Comparison of ENCODE assay signal across 12 cellular contexts in genomic region chr5:179605026-179605833, GRCh38. TPM values are rescaled to one million over a fixed set of nuclear protein-coding genes. Genes with fewer than 3 reads are reported as not detected.
DNase-seq lines count a peak whose midpoint lies in the region; ATAC-seq and TF ChIP-seq lines count a peak whose summit lies in the region.
"Had no signal": no experiment of that assay in that cellular context is flagged by ENCODE, and none has a peak within 500 bp of the region (broad histone marks: within the 10 kb centered on the region; RNA-seq: fewer than 3 reads in every experiment).

No MANE protein-coding gene starts in this region.

- H4K91ac ChIP-seq in mesenchymal stem cell (ENCODE audit: low read length), result no peak overlapping the region

- no peak overlapping the region for H2BK15ac ChIP-seq in mesenchymal stem cell (ENCODE audit: low read depth, poor library complexity, severe bottlenecking)

- no peak overlapping the region for H3K4ac ChIP-seq in mesenchymal stem cell (ENCODE audit: low read depth in 1 of 2, low read length in 2 of 2)

- H2BK12ac ChIP-seq in mesenchymal stem cell (ENCODE audit: low read length in 2 of 2), result no peak overlapping the region

- H3K36me3 ChIP-seq in mesenchymal stem cell (ENCODE audit: control insufficient read depth in 1 of 2, insufficient read depth in 2 of 2, low read depth in 1 of 2, low read length in 2 of 2), result peaks cover 71 to 78% of the 10 kb centered on the region in 2 experiments
- peaks cover 78% of the 10 kb centered on the region for H3K36me3 ChIP-seq in thymus (ENCODE audit: control insufficient read depth, insufficient read depth)

- H3K23ac ChIP-seq in mesenchymal stem cell (ENCODE audit: low read length in 2 of 2), result no peak overlapping the region

- no peak overlapping the region for H2AK5ac ChIP-seq in mesenchymal stem cell (ENCODE audit: low read length, severe bottlenecking)

- H3K9me3 ChIP-seq in mesenchymal stem cell (ENCODE audit: control insufficient read depth, low read length) (no peaks in the 10 kb centered on the region), thymus (ENCODE audit: control insufficient read depth) (no peaks in the 10 kb centered on the region)
- H3K9me3 ChIP-seq: suprapubic skin had no signal

- no peak overlapping the region for H3K4me3 ChIP-seq in mesenchymal stem cell (ENCODE audit: insufficient read depth in 1 of 2, low read depth in 1 of 2, low read length in 2 of 2)
- H3K4me3 ChIP-seq in thymus (ENCODE audit: low read length), result no peak overlapping the region
- H3K4me3 ChIP-seq: suprapubic skin had no signal

- H3K4me3 Mint-ChIP-seq in chondrocyte (ENCODE audit: unreplicated experiment), result no peak overlapping the region

- peak overlapping the region in 1 of 2 experiments; percentile 4 for H3K18ac ChIP-seq in mesenchymal stem cell (ENCODE audit: low read depth in 1 of 2, low read length in 2 of 2)

- peaks cover 9% of the 10 kb centered on the region for H3K4me1 Mint-ChIP-seq in chondrocyte (ENCODE audit: low read depth)

- peak; percentile 55 for DNase-seq in activated effector memory CD4-positive, alpha-beta T cell treated with anti-CD3 and anti-CD28 coated beads, Interleukin-2, amount 50 U/mL, for 16 hours
- no peak for DNase-seq in activated effector memory CD4-positive, alpha-beta T cell treated with Interleukin-2 at 50 U/mL for 16 hours
- DNase-seq in chondrocyte (ENCODE audit: low spot score), result no peak
- peak; percentile 62 for DNase-seq in mesenchymal stem cell
- DNase-seq in dedifferentiated amniotic fluid mesenchymal stem cell (ENCODE audit: extremely low spot score), result no peak
- DNase-seq: brain microvascular endothelial cell, GF-D8, NCI-H526 had no signal

- no peak overlapping the region for H4K8ac ChIP-seq in mesenchymal stem cell (ENCODE audit: low read length)

- no peak overlapping the region for H3K4me2 ChIP-seq in mesenchymal stem cell (ENCODE audit: low read length, poor library complexity, severe bottlenecking)

- WGBS in mesenchymal stem cell, result 83% methylated on average over 10 of the region's 10 CpGs
- WGBS in thymus, result 86% methylated on average over 10 of the region's 10 CpGs

- no peak overlapping the region for H2AFZ ChIP-seq in mesenchymal stem cell (ENCODE audit: low read depth, low read length)

- no peaks in the 10 kb centered on the region for H3K27me3 Mint-ChIP-seq in chondrocyte (ENCODE audit: low read depth)

- H2BK120ac ChIP-seq in mesenchymal stem cell (ENCODE audit: low read depth, low read length), result no peak overlapping the region

- H3K27ac ChIP-seq in mesenchymal stem cell (ENCODE audit: low read length, poor library complexity, severe bottlenecking) (no peak overlapping the region), thymus (ENCODE audit: low read depth) (peak overlapping the region; percentile 26)
- H3K27ac ChIP-seq: brain microvascular endothelial cell, suprapubic skin had no signal

- H3K14ac ChIP-seq in mesenchymal stem cell (ENCODE audit: low read length in 2 of 2), result no peak overlapping the region

- H3K36me3 Mint-ChIP-seq in chondrocyte (ENCODE audit: low read depth), result peaks cover 21% of the 10 kb centered on the region

- peak overlapping the region; percentile 68 for H3K27ac Mint-ChIP-seq in chondrocyte (ENCODE audit: unreplicated experiment)

- no peak overlapping the region for H3K9ac ChIP-seq in mesenchymal stem cell (ENCODE audit: low read length)

- H3K27me3 ChIP-seq in mesenchymal stem cell (ENCODE audit: control insufficient read depth in 1 of 2, insufficient read depth in 1 of 2, low read length in 2 of 2) (no peaks in the 10 kb centered on the region), thymus (ENCODE audit: control insufficient read depth, insufficient read depth) (no peaks in the 10 kb centered on the region)
- H3K27me3 ChIP-seq: brain microvascular endothelial cell, suprapubic skin had no signal

- ATAC-seq in HG02763 (IDR thresholded peaks at IDR 0.05; ENCODE audit: unreplicated experiment) (no peak), HG03520 (IDR thresholded peaks at IDR 0.05; ENCODE audit: unreplicated experiment) (no peak)

- H3K9me3 Mint-ChIP-seq in chondrocyte (ENCODE audit: low read depth), result no peaks in the 10 kb centered on the region

- H3K4me1 ChIP-seq in mesenchymal stem cell (ENCODE audit: control insufficient read depth, insufficient read depth, low read depth, low read length) (no peaks in the 10 kb centered on the region), thymus (ENCODE audit: control insufficient read depth, insufficient read depth, low read length) (peaks cover 11% of the 10 kb centered on the region)

- peaks cover 5% of the 10 kb centered on the region for H3K79me1 ChIP-seq in mesenchymal stem cell (replicated peaks; ENCODE audit: low read length, poor library complexity, severe bottlenecking)

- no peak for TF ChIP-seq CTCF in chondrocyte (IDR thresholded peaks at IDR 0.05)

- H2BK5ac ChIP-seq in mesenchymal stem cell (ENCODE audit: low read depth, low read length, poor library complexity, severe bottlenecking), result no peak overlapping the region

RNA-seq across cellular contexts. Expression of gene HNRNPH1, which starts 18.2 kb away (rescaled TPM):
- total RNA-seq in chondrocyte, result 341 to 426 TPM (median 348 TPM) in 3 replicates
- polyA plus RNA-seq in mesenchymal stem cell (2013, experiment 1 of 2), result 198 TPM
- 190 TPM for polyA plus RNA-seq in mesenchymal stem cell (2013, experiment 2 of 2)
- polyA plus RNA-seq in thymus, result 582 TPM

RNA-seq across cellular contexts. Expression of gene RUFY1, which starts 54.9 kb away (rescaled TPM):
- 34.4 to 43.1 TPM (median 36.9 TPM) in 3 replicates for total RNA-seq in chondrocyte
- polyA plus RNA-seq in mesenchymal stem cell (2013, experiment 1 of 2), result 21.5 TPM
- 20.2 TPM for polyA plus RNA-seq in mesenchymal stem cell (2013, experiment 2 of 2)
- polyA plus RNA-seq in thymus, result 40.9 TPM

Comparison
In these comparisons a context has a peak if more than half of its experiments do, and no peak if none do; other contexts are left out.
1. DNase-seq: peak in activated effector memory CD4-positive, alpha-beta T cell treated with anti-CD3 and anti-CD28 coated beads, Interleukin-2, amount 50 U/mL, for 16 hours (single experiment) and mesenchymal stem cell (single experiment); none in activated effector memory CD4-positive, alpha-beta T cell treated with Interleukin-2 at 50 U/mL for 16 hours (single experiment), chondrocyte (single experiment) and dedifferentiated amniotic fluid mesenchymal stem cell (single experiment).